ENCODE assay signal across 1 cellular context in the genomic region with DNA sequence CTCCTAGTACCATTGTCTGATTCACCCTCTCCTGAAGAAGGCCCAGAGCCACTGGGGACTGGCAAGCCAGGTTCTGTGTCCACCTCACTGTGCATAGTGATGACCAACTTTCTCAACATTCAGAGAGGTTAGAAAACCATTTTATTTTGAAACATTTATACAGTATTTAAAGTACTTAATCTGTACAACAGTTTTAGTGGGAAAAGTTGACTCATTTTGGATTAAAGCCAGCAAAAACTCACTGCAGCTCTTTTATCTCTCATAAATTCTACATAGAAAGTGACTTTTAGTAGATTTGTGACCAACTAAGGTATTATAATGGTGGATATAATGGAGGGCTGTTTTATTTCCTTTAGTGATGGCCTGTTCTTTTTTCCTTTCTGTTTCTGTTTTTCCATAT.
TF ChIP-seq lines count a peak whose summit lies in the region.

No MANE protein-coding gene starts in this region.

TF ChIP-seq in SK-N-SH, 30 proteins besides CTCF, POLR2A, EP300 and RAD21 (continued from another document):
- TF ChIP-seq, protein P1, sequence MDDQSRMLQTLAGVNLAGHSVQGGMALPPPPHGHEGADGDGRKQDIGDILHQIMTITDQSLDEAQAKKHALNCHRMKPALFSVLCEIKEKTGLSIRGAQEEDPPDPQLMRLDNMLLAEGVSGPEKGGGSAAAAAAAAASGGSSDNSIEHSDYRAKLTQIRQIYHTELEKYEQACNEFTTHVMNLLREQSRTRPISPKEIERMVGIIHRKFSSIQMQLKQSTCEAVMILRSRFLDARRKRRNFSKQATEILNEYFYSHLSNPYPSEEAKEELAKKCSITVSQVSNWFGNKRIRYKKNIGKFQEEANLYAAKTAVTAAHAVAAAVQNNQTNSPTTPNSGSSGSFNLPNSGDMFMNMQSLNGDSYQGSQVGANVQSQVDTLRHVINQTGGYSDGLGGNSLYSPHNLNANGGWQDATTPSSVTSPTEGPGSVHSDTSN (IDR thresholded peaks at IDR 0.05), result peak; percentile 81
- TF ChIP-seq FOSL2 (IDR thresholded peaks at IDR 0.05; ENCODE audit: borderline replicate concordance, low read depth) (peak; percentile 45; the same call in 1 of the 2 replicates), RCOR1 (IDR thresholded peaks at IDR 0.05; ENCODE audit: low read length) (no peak), SIN3A (IDR thresholded peaks at IDR 0.05; ENCODE audit: borderline replicate concordance, low read depth, low read length) (no peak), POLR2AphosphoS5 (IDR thresholded peaks at IDR 0.05; ENCODE audit: low read depth, low read length) (peak; percentile 20; the same call in 1 of the 2 replicates)
